ENCODE assay signal across 19 cellular contexts in the genomic region with DNA sequence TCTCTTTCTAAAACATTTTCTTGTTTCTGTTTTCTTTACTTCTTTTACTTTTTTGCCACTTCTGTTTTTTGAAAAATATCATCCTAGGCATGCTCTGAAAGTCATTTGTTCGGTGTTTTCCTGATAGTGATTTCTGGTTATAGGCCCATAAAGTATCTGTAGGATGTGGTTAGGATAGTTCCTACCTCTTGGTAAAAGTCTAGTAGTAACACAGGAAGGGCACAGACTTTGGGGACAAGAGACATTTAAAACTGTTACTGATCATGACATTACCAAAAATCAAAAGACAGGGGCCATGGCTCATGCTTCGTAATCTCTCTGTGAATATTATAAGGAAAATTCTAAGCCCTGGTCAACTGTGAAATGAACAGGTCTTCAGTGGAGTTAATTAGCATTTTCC. TPM values are rescaled to one million over a fixed set of nuclear protein-coding genes. Genes with fewer than 3 reads are reported as not detected.
DNase-seq lines count a peak whose midpoint lies in the region; ATAC-seq and TF ChIP-seq lines count a peak whose summit lies in the region.
"Had no signal": no experiment of that assay in that cellular context is flagged by ENCODE, and none has a peak within 500 bp of the region (broad histone marks: within the 10 kb centered on the region; RNA-seq: fewer than 3 reads in every experiment).

No MANE protein-coding gene starts in this region.

- H3K27ac Mint-ChIP-seq in activated naive CD8-positive, alpha-beta T cell, result no peak overlapping the region

- H3K4me1 Mint-ChIP-seq in activated naive CD8-positive, alpha-beta T cell (ENCODE audit: low read depth), result peaks cover 31% of the 10 kb centered on the region

- peak overlapping the region; percentile 18 for H3K4me3 Mint-ChIP-seq in activated naive CD8-positive, alpha-beta T cell

- no peak for TF ChIP-seq CTCF in heart left ventricle (IDR thresholded peaks at IDR 0.05)
- no peak for TF ChIP-seq CTCF in suprapubic skin (IDR thresholded peaks at IDR 0.05)
- TF ChIP-seq CTCF in GM20000 (IDR thresholded peaks at IDR 0.05; ENCODE audit: extremely low read depth, missing control alignments), result no peak

- ATAC-seq in heart left ventricle, result no peak
- ATAC-seq in Right ventricle myocardium inferior, result no peak
- ATAC-seq: mucosa of descending colon had no signal

- TF ChIP-seq EP300 in suprapubic skin (IDR thresholded peaks at IDR 0.05), result no peak

- peak overlapping the region; percentile 60 to 93 (median 82) for H3K27ac ChIP-seq in heart left ventricle
- H3K27ac ChIP-seq in muscle layer of duodenum (ENCODE audit: low read length), result peak overlapping the region; percentile 74
- H3K27ac ChIP-seq in suprapubic skin, result peak overlapping the region; percentile 29
- H3K27ac ChIP-seq: colonic mucosa, epithelial cell of prostate, HL-60, KMS-11 had no signal

- H3K36me3 Mint-ChIP-seq in activated naive CD8-positive, alpha-beta T cell, result peaks cover 2% of the 10 kb centered on the region

- WGBS in heart left ventricle, 4 donors, result 71 to 89% (median 80%) methylated on average over 2 of the region's 2 CpGs
- 83% methylated on average over 2 of the region's 2 CpGs for WGBS in suprapubic skin

- intact Hi-C loops in heart left ventricle (cut with DNase I), result loop anchor here in 1 of 10 donors (10.0 kb wide), 1 partner anchor 667 kb away; a partner anchor contains a TSS
- intact Hi-C loops in Right ventricle myocardium inferior (cut with DNase I), result no loop called here

- no peaks in the 10 kb centered on the region for H3K27me3 Mint-ChIP-seq in activated naive CD8-positive, alpha-beta T cell

- no peak for TF ChIP-seq POLR2A in heart left ventricle (IDR thresholded peaks at IDR 0.05)
- TF ChIP-seq POLR2A in suprapubic skin (IDR thresholded peaks at IDR 0.05), result no peak

- H3K9me3 Mint-ChIP-seq in activated naive CD8-positive, alpha-beta T cell (ENCODE audit: low read depth), result no peaks in the 10 kb centered on the region

- H3K27me3 ChIP-seq in heart left ventricle (peaks cover 0 to 5% (median 0%) of the 10 kb centered on the region in 9 donors), muscle layer of duodenum (ENCODE audit: low read depth, low read length) (no peaks in the 10 kb centered on the region), suprapubic skin (no peaks in the 10 kb centered on the region)
- H3K27me3 ChIP-seq: colonic mucosa had no signal

- DNase-seq in heart left ventricle, result no peak
- no peak for DNase-seq in Right ventricle myocardium inferior (ENCODE audit: missing footprints)
- DNase-seq in suprapubic skin (ENCODE audit: low spot score in 2 of 2), result no peak
- no peak for DNase-seq in DMS 273 (lab: John Stamatoyannopoulos, UW; ENCODE audit: unreplicated experiment)
- DNase-seq in GM20000 (ENCODE audit: low spot score), result no peak
- DNase-seq in activated gamma-delta T cell treated with Interleukin-2 at 50 U/mL for 16 hours, result no peak
- DNase-seq: amniotic stem cell; Calu3; colonic mucosa; mucosa of descending colon; NCI-H1436; NCI-H446; stimulated activated CD4-positive, alpha-beta T cell treated with anti-CD3 and anti-CD28 coated beads, Interleukin-15, amount 100 ng/mL, for 24 hours had no signal

- H3K36me3 ChIP-seq in heart left ventricle (no peaks in the 10 kb centered on the region), muscle layer of duodenum (ENCODE audit: control insufficient read depth in 1 of 2, insufficient read depth in 2 of 2, low read length in 2 of 2) (no peaks in the 10 kb centered on the region), suprapubic skin (no peaks in the 10 kb centered on the region)
- H3K36me3 ChIP-seq: colonic mucosa, tibial nerve had no signal

- no peaks in the 10 kb centered on the region for H3K9me3 ChIP-seq in heart left ventricle
- H3K9me3 ChIP-seq in muscle layer of duodenum (ENCODE audit: control insufficient read depth in 1 of 2, low read length in 2 of 2), result no peaks in the 10 kb centered on the region
- no peaks in the 10 kb centered on the region for H3K9me3 ChIP-seq in suprapubic skin
- H3K9me3 ChIP-seq: colonic mucosa, mucosa of descending colon, tibial nerve had no signal

- peaks cover 0 to 91% (median 59%) of the 10 kb centered on the region in 12 donors for H3K4me1 ChIP-seq in heart left ventricle
- peaks cover 11 to 35% of the 10 kb centered on the region in 2 donors for H3K4me1 ChIP-seq in muscle layer of duodenum (ENCODE audit: control insufficient read depth in 1 of 2, insufficient read depth in 2 of 2, low read length in 2 of 2)
- H3K4me1 ChIP-seq in suprapubic skin, result peaks cover 11% of the 10 kb centered on the region
- H3K4me1 ChIP-seq: colonic mucosa had no signal

- H3K4me3 ChIP-seq in heart left ventricle, result no peak overlapping the region
- H3K4me3 ChIP-seq in muscle layer of duodenum (ENCODE audit: low read depth in 1 of 2, low read length in 2 of 2), result no peak overlapping the region
- no peak overlapping the region for H3K4me3 ChIP-seq in suprapubic skin
- H3K4me3 ChIP-seq: colonic mucosa, mucosa of descending colon, tibial nerve had no signal

RNA-seq across cellular contexts. Expression of a gene that starts 44.8 kb away (rescaled TPM):
- total RNA-seq in heart left ventricle (1,000 to 10,000 TPM; 1,446 to 4,800 (median 2,127) TPM), Right ventricle myocardium inferior (1,876 TPM), suprapubic skin (100 to 1,000 TPM in 2 of 4 donors, 10 to 100 TPM in 2; 64.1 to 225 (median 86.5) TPM)
- 1,000 to 10,000 TPM; 1,119 to 4,064 TPM for polyA plus RNA-seq in heart left ventricle

RNA-seq across cellular contexts. Expression of a gene that starts 59.1 kb away (rescaled TPM):
- total RNA-seq in heart left ventricle (10 to 100 TPM in 8 of 9 donors, 1 to 10 TPM in 1; 8.2 to 18.4 (median 13.2) TPM), Right ventricle myocardium inferior (13.5 TPM), suprapubic skin (10 to 100 TPM in 1 of 4 donors, 1 to 10 TPM in 3; 4.3 to 10.2 (median 7.6) TPM)
- polyA plus RNA-seq in heart left ventricle, result 10 to 100 TPM; 10.3 to 12.4 TPM

Comparison
In these comparisons a context has a peak if more than half of its experiments do, and no peak if none do; other contexts are left out.
1. H3K27ac ChIP-seq: peak in every context shown above with its lines; median percentile 82 in heart left ventricle; 74 in muscle layer of duodenum; 29 in suprapubic skin.